In genomic region chr3:69059688-69060087, GRCh38 we compare ENCODE assay signal across 22 cellular contexts. TPM values are rescaled to one million over a fixed set of nuclear protein-coding genes. Genes with fewer than 3 reads are reported as not detected.
DNase-seq lines count a peak whose midpoint lies in the region; ATAC-seq and FAIRE-seq lines count a peak whose summit lies in the region.
"Had no signal": no experiment of that assay in that cellular context is flagged by ENCODE, and none has a peak within 500 bp of the region (broad histone marks: within the 10 kb centered on the region; RNA-seq: fewer than 3 reads in every experiment).

No MANE protein-coding gene starts in this region.

- POLR2A ChIA-PET in activated CD4-positive, alpha-beta memory T cell treated with anti-CD3 and anti-CD28 coated beads, Interleukin-2, amount 10 ng/mL, durations not matched to agents 7 days and 5 days (lab: Charles Lee), result interaction anchor here (1.2 to 11.3 kb wide), 6 partner anchors 8 to 1406 kb away, joined by 3 to 305 read pairs (median 8); partner anchors contain the start of genes ARL6IP5, TMF1 and UBA3

- H3K4me3 Mint-ChIP-seq in activated naive CD4-positive, alpha-beta T cell treated with anti-CD3 and anti-CD28 coated beads, Interleukin-2, amount 10 ng/mL, durations not matched to agents 7 days and 5 days, result no peak overlapping the region
- H3K4me3 Mint-ChIP-seq in activated CD4-positive, alpha-beta memory T cell treated with anti-CD3 and anti-CD28 coated beads, Interleukin-2, amount 10 ng/mL, durations not matched to agents 7 days and 5 days, result no peak overlapping the region
- H3K4me3 Mint-ChIP-seq in immature natural killer cell, result no peak overlapping the region
- H3K4me3 Mint-ChIP-seq: neural progenitor cell had no signal

- no peaks in the 10 kb centered on the region for H3K27me3 Mint-ChIP-seq in activated naive CD4-positive, alpha-beta T cell treated with anti-CD3 and anti-CD28 coated beads, Interleukin-2, amount 10 ng/mL, durations not matched to agents 7 days and 5 days
- H3K27me3 Mint-ChIP-seq in activated CD4-positive, alpha-beta memory T cell treated with anti-CD3 and anti-CD28 coated beads, Interleukin-2, amount 10 ng/mL, durations not matched to agents 7 days and 5 days, result no peaks in the 10 kb centered on the region
- H3K27me3 Mint-ChIP-seq in immature natural killer cell (ENCODE audit: low read depth in 3 of 3), result no peaks in the 10 kb centered on the region

- no peak for FAIRE-seq in urothelium cell line (lab: Jason Lieb, UNC)

- H3K9me3 Mint-ChIP-seq in activated naive CD4-positive, alpha-beta T cell treated with anti-CD3 and anti-CD28 coated beads, Interleukin-2, amount 10 ng/mL, durations not matched to agents 7 days and 5 days, result peaks cover 3% of the 10 kb centered on the region
- H3K9me3 Mint-ChIP-seq in activated CD4-positive, alpha-beta memory T cell treated with anti-CD3 and anti-CD28 coated beads, Interleukin-2, amount 10 ng/mL, durations not matched to agents 7 days and 5 days, result peaks cover 8% of the 10 kb centered on the region
- no peaks in the 10 kb centered on the region for H3K9me3 Mint-ChIP-seq in immature natural killer cell
- H3K9me3 Mint-ChIP-seq: neural progenitor cell had no signal

- CTCF ChIA-PET in activated naive CD4-positive, alpha-beta T cell treated with anti-CD3 and anti-CD28 coated beads, Interleukin-2, amount 10 ng/mL, durations not matched to agents 7 days and 5 days (lab: Charles Lee), result interaction anchor here (1.8 kb wide), 1 partner anchor 11 kb away, joined by 6 read pairs; no protein-coding TSS in a partner anchor
- CTCF ChIA-PET in activated CD4-positive, alpha-beta memory T cell treated with anti-CD3 and anti-CD28 coated beads, Interleukin-2, amount 10 ng/mL, durations not matched to agents 7 days and 5 days (lab: Charles Lee), result interaction anchor here (0.7 to 1.5 kb wide), 2 partner anchors 25 to 32 kb away, joined by 3 read pairs; partner anchors contain the start of gene ARL6IP5

- no peak for ATAC-seq in HG03521 (IDR thresholded peaks at IDR 0.05; ENCODE audit: unreplicated experiment)
- ATAC-seq in GM18909 (IDR thresholded peaks at IDR 0.05; ENCODE audit: poor library complexity, unreplicated experiment), result no peak
- ATAC-seq: foreskin keratinocyte, right lobe of liver had no signal

- no peak for DNase-seq in activated naive CD4-positive, alpha-beta T cell treated with anti-CD3 and anti-CD28 coated beads, Interleukin-2, amount 10 ng/mL, durations not matched to agents 7 days and 5 days
- DNase-seq in activated naive CD4-positive, alpha-beta T cell treated with Interleukin-2 at 50 U/mL for 16 hours, result no peak
- DNase-seq in activated CD4-positive, alpha-beta memory T cell treated with anti-CD3 and anti-CD28 coated beads, Interleukin-2, amount 10 ng/mL, durations not matched to agents 7 days and 5 days, result no peak
- DNase-seq in immature natural killer cell (no peak), urothelium cell line (ENCODE audit: low spot score) (no peak)
- DNase-seq: DMS53; effector CD4-positive, alpha-beta T cell; foreskin keratinocyte; GF-D8; HCEC 1CT; hippocampal formation; NCI-H146; NCI-H524; NK-92 treated with Interleukin-12 subunit alpha and Interleukin-12 subunit beta, amount 100 ng/mL, for 24 hours; posterior cingulate gyrus; right lobe of liver; SIG-M5; uterus; WERI-Rb-1 had no signal

- peaks cover 70% of the 10 kb centered on the region for H3K36me3 Mint-ChIP-seq in activated naive CD4-positive, alpha-beta T cell treated with anti-CD3 and anti-CD28 coated beads, Interleukin-2, amount 10 ng/mL, durations not matched to agents 7 days and 5 days
- peaks cover 79% of the 10 kb centered on the region for H3K36me3 Mint-ChIP-seq in activated CD4-positive, alpha-beta memory T cell treated with anti-CD3 and anti-CD28 coated beads, Interleukin-2, amount 10 ng/mL, durations not matched to agents 7 days and 5 days (ENCODE audit: low read depth)
- H3K36me3 Mint-ChIP-seq in immature natural killer cell, result peaks cover 24 to 43% (median 36%) of the 10 kb centered on the region in 3 donors

- H3K4me1 Mint-ChIP-seq in activated naive CD4-positive, alpha-beta T cell treated with anti-CD3 and anti-CD28 coated beads, Interleukin-2, amount 10 ng/mL, durations not matched to agents 7 days and 5 days, result peaks cover 65% of the 10 kb centered on the region
- H3K4me1 Mint-ChIP-seq in activated CD4-positive, alpha-beta memory T cell treated with anti-CD3 and anti-CD28 coated beads, Interleukin-2, amount 10 ng/mL, durations not matched to agents 7 days and 5 days, result peaks cover 64% of the 10 kb centered on the region
- H3K4me1 Mint-ChIP-seq in immature natural killer cell, result peaks cover 29 to 55% of the 10 kb centered on the region in 2 donors
- H3K4me1 Mint-ChIP-seq: neural progenitor cell had no signal

- H3K27ac Mint-ChIP-seq in activated naive CD4-positive, alpha-beta T cell treated with anti-CD3 and anti-CD28 coated beads, Interleukin-2, amount 10 ng/mL, durations not matched to agents 7 days and 5 days, result peak overlapping the region; percentile 97
- peak overlapping the region; percentile 94 for H3K27ac Mint-ChIP-seq in activated CD4-positive, alpha-beta memory T cell treated with anti-CD3 and anti-CD28 coated beads, Interleukin-2, amount 10 ng/mL, durations not matched to agents 7 days and 5 days
- H3K27ac Mint-ChIP-seq in immature natural killer cell, result peak overlapping the region; percentile 88 to 98 (median 93)
- H3K27ac Mint-ChIP-seq: neural progenitor cell had no signal

RNA-seq across cellular contexts. Expression of gene TMF1, which starts 7.6 kb away (rescaled TPM):
- total RNA-seq in activated CD4-positive, alpha-beta memory T cell treated with anti-CD3 and anti-CD28 coated beads, Interleukin-2, amount 10 ng/mL, durations not matched to agents 7 days and 5 days, result 10 to 100 TPM; 57.4 to 58.0 TPM
- polyA plus RNA-seq in immature natural killer cell, result 10 to 100 TPM; 18.5 to 41.0 (median 22.4) TPM

RNA-seq across cellular contexts. Expression of gene UBA3, which starts 20.5 kb away (rescaled TPM):
- total RNA-seq in activated CD4-positive, alpha-beta memory T cell treated with anti-CD3 and anti-CD28 coated beads, Interleukin-2, amount 10 ng/mL, durations not matched to agents 7 days and 5 days, result 10 to 100 TPM; 93.1 to 96.9 TPM
- 100 to 1,000 TPM in 1 of 3 donors, 10 to 100 TPM in 2; 45.3 to 110 (median 47.1) TPM for polyA plus RNA-seq in immature natural killer cell

RNA-seq across cellular contexts. Expression of gene ARL6IP5, which starts 25.0 kb away (rescaled TPM):
- total RNA-seq in activated CD4-positive, alpha-beta memory T cell treated with anti-CD3 and anti-CD28 coated beads, Interleukin-2, amount 10 ng/mL, durations not matched to agents 7 days and 5 days, result 100 to 1,000 TPM; 179 to 182 TPM
- polyA plus RNA-seq in immature natural killer cell, result 100 to 1,000 TPM; 423 to 653 (median 503) TPM

RNA-seq across cellular contexts. Expression of gene EOGT, which starts 46.2 kb away (rescaled TPM):
- 10 to 100 TPM; 12.9 to 13.7 TPM for total RNA-seq in activated CD4-positive, alpha-beta memory T cell treated with anti-CD3 and anti-CD28 coated beads, Interleukin-2, amount 10 ng/mL, durations not matched to agents 7 days and 5 days
- 1 to 10 TPM; 3.2 to 4.4 (median 3.9) TPM for polyA plus RNA-seq in immature natural killer cell
